In the genomic region with DNA sequence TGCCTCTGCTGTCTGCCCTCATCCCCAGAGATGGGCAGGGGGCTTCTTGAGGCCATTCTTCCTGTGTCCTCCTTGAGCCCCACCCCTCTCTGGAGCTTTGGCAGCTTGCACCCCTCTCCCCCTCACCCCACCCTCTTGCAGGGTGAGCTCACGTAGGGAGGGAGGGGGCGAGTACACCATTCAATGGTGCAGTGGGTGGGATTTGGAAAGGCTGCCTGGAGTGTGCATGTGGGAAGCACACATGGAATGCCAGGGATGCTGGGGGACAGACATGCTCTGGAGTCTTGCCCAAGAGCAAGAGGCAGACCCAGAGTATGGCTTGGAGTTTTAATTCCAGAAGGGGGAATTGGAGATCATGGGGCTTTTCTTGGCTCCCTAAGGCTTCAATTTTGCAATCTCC, we compare ENCODE assay signal across 7 cellular contexts. TPM values are rescaled to one million over a fixed set of nuclear protein-coding genes. Genes with fewer than 3 reads are reported as not detected.
"Had no signal": no experiment of that assay in that cellular context is flagged by ENCODE, and none has a peak within 500 bp of the region (broad histone marks: within the 10 kb centered on the region; RNA-seq: fewer than 3 reads in every experiment).

No MANE protein-coding gene starts in this region.

- H3K4me3 ChIP-seq: GM23248, K562 had no signal

- H3K27ac ChIP-seq: GM23248 had no signal

- H3K9me3 Mint-ChIP-seq: H9 had no signal

- H3K4me3 Mint-ChIP-seq: H9 had no signal

- DNase-seq: GM23248, GOT3, H9, HCEC 1CT, IMR-90 had no signal

RNA-seq across cellular contexts. Expression of a gene that starts 5.6 kb away (rescaled TPM):
- total RNA-seq: GM23248, HT-29, K562 had no signal
- polyA plus RNA-seq: GM23248, K562 had no signal
